8 cellular contexts compared by ENCODE assay signal in genomic region chrX:64394874-64395567, GRCh38. TPM values are rescaled to one million over a fixed set of nuclear protein-coding genes. Genes with fewer than 3 reads are reported as not detected.
DNase-seq lines count a peak whose midpoint lies in the region; ATAC-seq and TF ChIP-seq lines count a peak whose summit lies in the region.

MTMR8 (minus strand) TSS chrX:64395452; CDS start chrX:64395363, 89 bp downstream.

- H4K20me1 ChIP-seq in PC-9 (ENCODE audit: insufficient read depth), result no peaks in the 10 kb centered on the region
- no peaks in the 10 kb centered on the region for H4K20me1 ChIP-seq in osteoblast (ENCODE audit: insufficient read depth, low read length)

- no peaks in the 10 kb centered on the region for H3K27me3 ChIP-seq in PC-9 (ENCODE audit: insufficient read depth, low read depth)
- H3K27me3 ChIP-seq in osteoblast (ENCODE audit: insufficient read depth, low read length), result no peaks in the 10 kb centered on the region

- TF ChIP-seq CTCF in PC-9 (conservative IDR thresholded peaks at IDR 0.05) (no peak), glutamatergic neuron (IDR thresholded peaks at IDR 0.05; ENCODE audit: partially characterized antibody, unreplicated experiment) (no peak), osteoblast (IDR thresholded peaks at IDR 0.05; ENCODE audit: extremely low read depth, low read depth, low read length) (no peak)

- no peaks in the 10 kb centered on the region for H3K4me1 Mint-ChIP-seq in glutamatergic neuron (ENCODE audit: low read depth, unreplicated experiment)

- H3K9me2 ChIP-seq in PC-9 (ENCODE audit: insufficient read depth), result no peaks in the 10 kb centered on the region

- no peaks in the 10 kb centered on the region for H3F3A ChIP-seq in PC-9 (ENCODE audit: insufficient read depth, low read depth)

- H3K9me3 Mint-ChIP-seq in glutamatergic neuron (ENCODE audit: unreplicated experiment), result peaks cover 3% of the 10 kb centered on the region

- H3K9me3 ChIP-seq in PC-9 (ENCODE audit: insufficient read depth, low read depth) (no peaks in the 10 kb centered on the region), osteoblast (ENCODE audit: low read depth, low read length) (no peaks in the 10 kb centered on the region)

- BruUV-seq in PC-9 (replicated peaks; lab: Mats Ljungman, UMichigan), result no TSS peak

- POLR2A ChIA-PET in PC-9 (lab: Charles Lee; ENCODE audit: unreplicated experiment), result no interaction called here

- peak within 1 kb of the TSS; percentile 96 for H3K4me3 Mint-ChIP-seq in glutamatergic neuron (ENCODE audit: unreplicated experiment)

- H3K4me2 ChIP-seq in PC-9, result peak within 1 kb of the TSS; percentile 74
- H3K4me2 ChIP-seq in osteoblast (ENCODE audit: insufficient read depth, low read length), result no peak within 1 kb of the TSS

- H3K27me3 Mint-ChIP-seq in glutamatergic neuron (ENCODE audit: unreplicated experiment), result peaks cover 3% of the 10 kb centered on the region

- H2AFZ ChIP-seq in PC-9, result peak within 1 kb of the TSS; percentile 87
- peak within 1 kb of the TSS; percentile 29 for H2AFZ ChIP-seq in osteoblast (ENCODE audit: low read length)

- H3K27ac Mint-ChIP-seq in glutamatergic neuron (ENCODE audit: unreplicated experiment), result no peak within 1 kb of the TSS

- H3K27ac ChIP-seq in PC-9, result no peak within 1 kb of the TSS
- H3K27ac ChIP-seq in osteoblast (ENCODE audit: low read depth, low read length), result no peak within 1 kb of the TSS

- peak within 1 kb of the TSS; percentile 58 for H3K4me3 ChIP-seq in PC-9
- peak within 1 kb of the TSS; percentile 51 for H3K4me3 ChIP-seq in osteoblast (ENCODE audit: insufficient read depth, low read length)

- ATAC-seq in GM19452 (IDR thresholded peaks at IDR 0.05; ENCODE audit: unreplicated experiment), result peak; percentile 92
- ATAC-seq in HG03565 (IDR thresholded peaks at IDR 0.05; ENCODE audit: unreplicated experiment), result peak; percentile 96

- DNase-seq in C1 segment of cervical spinal cord (lab: John Stamatoyannopoulos, UW) (peak in 13 of 14 donors; percentile 3 to 58 (median 28)), PC-9 (peak; percentile 46 to 70), glutamatergic neuron (peak; percentile 75), osteoblast (ENCODE audit: insufficient read length, low spot score, missing footprints) (no peak), superior temporal gyrus (ENCODE audit: extremely low spot score) (peak; percentile 64)
- peak; percentile 63 for DNase-seq in activated T-helper 9 cell treated with anti-CD3 and anti-CD28 coated beads, Interleukin-2, amount 50 U/mL, for 16 hours (ENCODE audit: low read depth)

- CTCF ChIA-PET in PC-9 (lab: Charles Lee), result no interaction called here

- no peaks in the 10 kb centered on the region for H3K36me3 Mint-ChIP-seq in glutamatergic neuron (ENCODE audit: unreplicated experiment)

- no peaks in the 10 kb centered on the region for H3K79me2 ChIP-seq in PC-9 (ENCODE audit: low read depth)
- H3K79me2 ChIP-seq in osteoblast (ENCODE audit: insufficient read depth, low read length), result no peaks in the 10 kb centered on the region

- H3K4me1 ChIP-seq in PC-9 (replicated peaks; ENCODE audit: insufficient read depth) (no peaks in the 10 kb centered on the region), osteoblast (ENCODE audit: insufficient read depth, low read length) (no peaks in the 10 kb centered on the region)

- intact Hi-C loops in PC-9 (cut with micrococcal nuclease; ENCODE audit: unreplicated experiment), result no loop called here

- H3K36me3 ChIP-seq in PC-9 (ENCODE audit: low read depth), result no peaks in the 10 kb centered on the region
- H3K36me3 ChIP-seq in osteoblast (ENCODE audit: insufficient read depth, low read length), result no peaks in the 10 kb centered on the region

RNA-seq across cellular contexts. Expression of gene MTMR8, which starts in this region (rescaled TPM):
- 0.58 and 1.9 TPM in 2 replicates for total RNA-seq in PC-9 (2021)
- 2.2 TPM for total RNA-seq in glutamatergic neuron (ENCODE audit: unreplicated experiment)
- total RNA-seq in osteoblast, result 0.72 and 1.2 TPM in 2 replicates
